Comparison of ENCODE assay signal across 13 cellular contexts in the genomic region with DNA sequence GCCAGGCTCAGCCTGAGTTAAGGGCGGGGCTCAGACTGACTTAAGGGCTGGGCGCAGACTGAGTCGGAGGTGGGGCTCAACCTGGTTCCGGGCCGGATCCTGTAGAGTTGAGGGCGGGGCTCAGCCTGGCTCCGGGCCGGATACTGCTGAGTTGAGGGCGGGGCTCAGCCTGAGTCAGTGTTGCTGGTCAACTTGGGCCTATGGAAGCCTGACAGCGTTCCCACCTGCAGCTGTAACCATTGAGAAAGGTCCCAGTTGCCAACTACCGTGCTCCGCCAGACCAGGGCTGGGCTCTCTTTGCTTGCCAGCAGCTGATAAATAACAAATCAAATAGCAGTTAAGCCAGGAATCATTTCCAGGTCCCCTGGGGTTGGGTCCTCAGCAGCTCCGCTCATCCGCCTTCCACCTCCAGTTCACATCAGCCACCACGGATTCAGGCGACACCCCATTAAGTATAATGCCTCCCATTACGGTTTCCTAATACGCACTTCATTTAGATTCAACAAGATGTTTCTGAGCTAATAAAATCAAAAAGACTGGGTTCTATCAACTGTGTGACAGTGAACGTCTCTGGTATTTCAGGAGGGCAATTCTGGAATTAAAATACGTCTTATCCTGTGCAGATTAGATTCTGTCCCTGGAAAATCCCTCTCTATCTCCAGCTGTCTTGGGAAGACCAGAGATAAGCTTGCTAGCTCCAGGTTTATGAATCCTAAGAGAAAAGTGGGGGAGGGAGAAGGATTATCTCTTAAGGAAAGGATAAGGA. TPM values are rescaled to one million over a fixed set of nuclear protein-coding genes. Genes with fewer than 3 reads are reported as not detected.
DNase-seq lines count a peak whose midpoint lies in the region; ATAC-seq and TF ChIP-seq lines count a peak whose summit lies in the region.
"Had no signal": no experiment of that assay in that cellular context is flagged by ENCODE, and none has a peak within 500 bp of the region (broad histone marks: within the 10 kb centered on the region; RNA-seq: fewer than 3 reads in every experiment).

No MANE protein-coding gene starts in this region.

- CTCF ChIA-PET in activated CD4-positive, alpha-beta memory T cell treated with anti-CD3 and anti-CD28 coated beads, Interleukin-2, amount 10 ng/mL, durations not matched to agents 7 days and 5 days (lab: Charles Lee) = no interaction called here

- 65 to 85% methylated on average over 8 to 20 of the region's 20 CpGs for WGBS in upper lobe of left lung, 2 donors

- peaks cover 37% of the 10 kb centered on the region for H3K4me1 ChIP-seq in iPS-18a (ENCODE audit: control insufficient read depth, low read depth, low read length)
- peaks cover 0 to 10% (median 2%) of the 10 kb centered on the region in 4 donors for H3K4me1 ChIP-seq in upper lobe of left lung

- H3K4me3 ChIP-seq in iPS-18a (ENCODE audit: low read length) (no peak overlapping the region), upper lobe of left lung (no peak overlapping the region)
- H3K4me3 ChIP-seq: BLaER1 treated with 17β-estradiol and CSF1 and Interleukin-3, amounts not matched to agents 10 nM and 100 nM had no signal

- H3K27ac Mint-ChIP-seq in activated naive CD8-positive, alpha-beta T cell treated with anti-CD3 and anti-CD28 coated beads, Interleukin-2, amount 10 ng/mL, durations not matched to agents 7 days and 5 days = no peak overlapping the region
- no peak overlapping the region for H3K27ac Mint-ChIP-seq in activated naive CD8-positive, alpha-beta T cell treated with anti-CD3 and anti-CD28 coated beads for 36 hours
- H3K27ac Mint-ChIP-seq in activated CD4-positive, alpha-beta memory T cell treated with anti-CD3 and anti-CD28 coated beads, Interleukin-2, amount 10 ng/mL, durations not matched to agents 7 days and 5 days = no peak overlapping the region

- H3K27ac ChIP-seq in iPS-18a (ENCODE audit: low read length) (peak overlapping the region; percentile 20), upper lobe of left lung (no peak overlapping the region)
- H3K27ac ChIP-seq: BLaER1 treated with 17β-estradiol and CSF1 and Interleukin-3, amounts not matched to agents 10 nM and 100 nM had no signal

- H3K27me3 ChIP-seq in iPS-18a (ENCODE audit: control insufficient read depth, insufficient read depth, low read length) = no peaks in the 10 kb centered on the region
- no peaks in the 10 kb centered on the region for H3K27me3 ChIP-seq in upper lobe of left lung
- H3K27me3 ChIP-seq: BLaER1 treated with 17β-estradiol and CSF1 and Interleukin-3, amounts not matched to agents 10 nM and 100 nM had no signal

- no peak for TF ChIP-seq CTCF in upper lobe of left lung (IDR thresholded peaks at IDR 0.05)

- no peak for TF ChIP-seq POLR2A in upper lobe of left lung (IDR thresholded peaks at IDR 0.05)

- H3K4me3 Mint-ChIP-seq in activated naive CD8-positive, alpha-beta T cell treated with anti-CD3 and anti-CD28 coated beads, Interleukin-2, amount 10 ng/mL, durations not matched to agents 7 days and 5 days = no peak overlapping the region
- H3K4me3 Mint-ChIP-seq in activated naive CD8-positive, alpha-beta T cell treated with anti-CD3 and anti-CD28 coated beads for 36 hours = no peak overlapping the region
- no peak overlapping the region for H3K4me3 Mint-ChIP-seq in activated CD4-positive, alpha-beta memory T cell treated with anti-CD3 and anti-CD28 coated beads, Interleukin-2, amount 10 ng/mL, durations not matched to agents 7 days and 5 days

- no peaks in the 10 kb centered on the region for H3K4me1 Mint-ChIP-seq in activated naive CD8-positive, alpha-beta T cell treated with anti-CD3 and anti-CD28 coated beads, Interleukin-2, amount 10 ng/mL, durations not matched to agents 7 days and 5 days
- no peaks in the 10 kb centered on the region for H3K4me1 Mint-ChIP-seq in activated naive CD8-positive, alpha-beta T cell treated with anti-CD3 and anti-CD28 coated beads for 36 hours
- no peaks in the 10 kb centered on the region for H3K4me1 Mint-ChIP-seq in activated CD4-positive, alpha-beta memory T cell treated with anti-CD3 and anti-CD28 coated beads, Interleukin-2, amount 10 ng/mL, durations not matched to agents 7 days and 5 days

- H3K27me3 Mint-ChIP-seq in activated naive CD8-positive, alpha-beta T cell treated with anti-CD3 and anti-CD28 coated beads, Interleukin-2, amount 10 ng/mL, durations not matched to agents 7 days and 5 days = peaks cover 13% of the 10 kb centered on the region
- peaks cover 3% of the 10 kb centered on the region for H3K27me3 Mint-ChIP-seq in activated naive CD8-positive, alpha-beta T cell treated with anti-CD3 and anti-CD28 coated beads for 36 hours
- peaks cover 18% of the 10 kb centered on the region for H3K27me3 Mint-ChIP-seq in activated CD4-positive, alpha-beta memory T cell treated with anti-CD3 and anti-CD28 coated beads, Interleukin-2, amount 10 ng/mL, durations not matched to agents 7 days and 5 days

- H3K36me3 Mint-ChIP-seq in activated naive CD8-positive, alpha-beta T cell treated with anti-CD3 and anti-CD28 coated beads, Interleukin-2, amount 10 ng/mL, durations not matched to agents 7 days and 5 days = no peaks in the 10 kb centered on the region
- no peaks in the 10 kb centered on the region for H3K36me3 Mint-ChIP-seq in activated naive CD8-positive, alpha-beta T cell treated with anti-CD3 and anti-CD28 coated beads for 36 hours
- H3K36me3 Mint-ChIP-seq in activated CD4-positive, alpha-beta memory T cell treated with anti-CD3 and anti-CD28 coated beads, Interleukin-2, amount 10 ng/mL, durations not matched to agents 7 days and 5 days (ENCODE audit: low read depth) = no peaks in the 10 kb centered on the region

- DNase-seq in activated naive CD8-positive, alpha-beta T cell treated with anti-CD3 and anti-CD28 coated beads, Interleukin-2, amount 10 ng/mL, durations not matched to agents 7 days and 5 days = no peak
- no peak for DNase-seq in activated naive CD8-positive, alpha-beta T cell treated with anti-CD3 and anti-CD28 coated beads for 36 hours
- peak; percentile 28 for DNase-seq in activated CD4-positive, alpha-beta memory T cell treated with anti-CD3 and anti-CD28 coated beads, Interleukin-2, amount 10 ng/mL, durations not matched to agents 7 days and 5 days
- peak in 1 of 2 donors; percentile 24 for DNase-seq in upper lobe of left lung
- DNase-seq in AML-193 (lab: John Stamatoyannopoulos, UW) = no peak
- DNase-seq in MV-4-11 (lab: John Stamatoyannopoulos, UW) = no peak
- DNase-seq in ecto neural progenitor cell (ENCODE audit: low spot score) = no peak
- DNase-seq: activated naive CD4-positive, alpha-beta T cell treated with anti-CD3 and anti-CD28 coated beads, Interleukin-2, amount 50 U/mL, for 16 hours; foreskin fibroblast; stimulated activated CD8-positive, alpha-beta memory T cell treated with anti-CD3 and anti-CD28 coated beads, Interleukin-4, amount 100 ng/mL, for 48 hours had no signal

- no peak for TF ChIP-seq EP300 in upper lobe of left lung (IDR thresholded peaks at IDR 0.05)

- H3K9me3 ChIP-seq in iPS-18a (ENCODE audit: control insufficient read depth, low read depth, low read length) = no peaks in the 10 kb centered on the region
- no peaks in the 10 kb centered on the region for H3K9me3 ChIP-seq in upper lobe of left lung

- peak; percentile 70 for ATAC-seq in activated naive CD8-positive, alpha-beta T cell treated with anti-CD3 and anti-CD28 coated beads, Interleukin-2, amount 10 ng/mL, durations not matched to agents 7 days and 5 days (ENCODE audit: low read depth)
- peak; percentile 35 to 69 for ATAC-seq in upper lobe of left lung (ENCODE audit: low FRiP score in 2 of 2)

- H3K9me3 Mint-ChIP-seq in activated naive CD8-positive, alpha-beta T cell treated with anti-CD3 and anti-CD28 coated beads, Interleukin-2, amount 10 ng/mL, durations not matched to agents 7 days and 5 days = no peaks in the 10 kb centered on the region
- no peaks in the 10 kb centered on the region for H3K9me3 Mint-ChIP-seq in activated naive CD8-positive, alpha-beta T cell treated with anti-CD3 and anti-CD28 coated beads for 36 hours
- no peaks in the 10 kb centered on the region for H3K9me3 Mint-ChIP-seq in activated CD4-positive, alpha-beta memory T cell treated with anti-CD3 and anti-CD28 coated beads, Interleukin-2, amount 10 ng/mL, durations not matched to agents 7 days and 5 days

- H3K36me3 ChIP-seq in iPS-18a (ENCODE audit: control insufficient read depth, low read depth, low read length) (no peaks in the 10 kb centered on the region), upper lobe of left lung (no peaks in the 10 kb centered on the region)
- H3K36me3 ChIP-seq: BLaER1 treated with 17β-estradiol and CSF1 and Interleukin-3, amounts not matched to agents 10 nM and 100 nM had no signal

- POLR2A ChIA-PET in activated naive CD8-positive, alpha-beta T cell treated with anti-CD3 and anti-CD28 coated beads, Interleukin-2, amount 10 ng/mL, durations not matched to agents 7 days and 5 days (lab: Charles Lee) = no interaction called here
- POLR2A ChIA-PET in activated CD4-positive, alpha-beta memory T cell treated with anti-CD3 and anti-CD28 coated beads, Interleukin-2, amount 10 ng/mL, durations not matched to agents 7 days and 5 days (lab: Charles Lee) = no interaction called here

- H3K9ac ChIP-seq in iPS-18a (ENCODE audit: low read length) = no peak overlapping the region
- H3K9ac ChIP-seq: BLaER1 treated with 17β-estradiol and CSF1 and Interleukin-3, amounts not matched to agents 10 nM and 100 nM had no signal

RNA-seq across cellular contexts. Expression of a gene that starts 7.3 kb away (rescaled TPM):
- not detected for total RNA-seq in activated naive CD8-positive, alpha-beta T cell treated with anti-CD3 and anti-CD28 coated beads, Interleukin-2, amount 10 ng/mL, durations not matched to agents 7 days and 5 days
- not detected for total RNA-seq in activated naive CD8-positive, alpha-beta T cell treated with anti-CD3 and anti-CD28 coated beads for 36 hours
- total RNA-seq in activated CD4-positive, alpha-beta memory T cell treated with anti-CD3 and anti-CD28 coated beads, Interleukin-2, amount 10 ng/mL, durations not matched to agents 7 days and 5 days = under 1 TPM; 0.08 to 0.35 TPM
- 1 to 10 TPM in 1 of 6 donors, under 1 TPM in 5; 0.33 to 1.0 (median 0.59) TPM for total RNA-seq in upper lobe of left lung
- total RNA-seq: T-helper 2 cell treated with Interferon-gamma antibody and Interleukin-4, amounts not matched to agents 100 ng/mL and 5 ng/mL, for 36 hours had no signal
